Comparison of ENCODE assay signal across 9 cellular contexts in the genomic region with DNA sequence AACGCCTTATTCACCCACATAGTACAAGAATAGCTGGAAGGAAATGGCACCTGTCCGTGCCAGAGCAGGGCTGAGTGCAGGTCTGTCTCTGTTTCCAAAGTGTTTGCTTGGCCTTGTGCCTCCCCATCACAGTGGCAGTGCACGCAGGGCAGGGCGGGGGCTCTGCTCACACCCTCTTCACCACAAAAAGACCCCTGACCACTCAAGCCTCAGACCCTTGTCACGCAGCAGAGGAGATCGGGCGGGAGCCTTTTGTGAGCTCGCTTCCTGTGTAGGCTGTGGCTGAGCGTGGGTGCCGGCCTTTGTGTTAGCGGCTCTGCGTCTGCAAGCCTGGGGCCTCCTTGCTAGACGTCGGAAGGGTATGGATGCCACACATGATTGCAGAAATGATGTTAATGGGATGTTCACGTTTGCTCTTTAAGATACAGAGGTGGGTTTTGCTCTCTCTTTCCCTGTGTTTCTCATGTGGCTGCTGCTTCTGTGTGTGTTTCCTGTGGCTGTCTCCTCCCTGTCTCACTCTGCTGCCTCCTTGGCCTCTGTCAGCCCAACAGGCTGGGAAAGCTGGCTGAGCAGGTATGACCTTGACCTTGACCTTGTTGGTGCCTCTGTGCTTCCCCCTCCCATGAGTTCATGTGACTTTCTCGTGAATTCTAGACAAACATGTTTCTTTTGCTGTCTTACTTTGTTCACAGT. TPM values are rescaled to one million over a fixed set of nuclear protein-coding genes. Genes with fewer than 3 reads are reported as not detected.
DNase-seq lines count a peak whose midpoint lies in the region; ATAC-seq and TF ChIP-seq lines count a peak whose summit lies in the region.
"Had no signal": no experiment of that assay in that cellular context is flagged by ENCODE, and none has a peak within 500 bp of the region (broad histone marks: within the 10 kb centered on the region; RNA-seq: fewer than 3 reads in every experiment).

No MANE protein-coding gene starts in this region.

- H3K27ac ChIP-seq in liver (ENCODE audit: low read depth in 1 of 2, low read length in 2 of 2): no peak overlapping the region
- no peak overlapping the region for H3K27ac ChIP-seq in mesenchymal stem cell (ENCODE audit: low read length, poor library complexity, severe bottlenecking)
- H3K27ac ChIP-seq: SK-N-MC had no signal

- H3K18ac ChIP-seq in mesenchymal stem cell (ENCODE audit: low read depth in 1 of 2, low read length in 2 of 2): no peak overlapping the region

- no peak overlapping the region for H2AK5ac ChIP-seq in mesenchymal stem cell (ENCODE audit: low read length, severe bottlenecking)

- H3K36me3 Mint-ChIP-seq in activated T-cell treated with anti-CD3 and anti-CD28 coated beads, Interleukin-2, amount 50 U/mL, for 4 hours (ENCODE audit: insufficient read depth): peaks cover 32% of the 10 kb centered on the region
- H3K36me3 Mint-ChIP-seq in HFFc6 (ENCODE audit: low read depth): peaks cover 24% of the 10 kb centered on the region

- no peak overlapping the region for H2BK5ac ChIP-seq in mesenchymal stem cell (ENCODE audit: low read depth, low read length, poor library complexity, severe bottlenecking)

- H3K4me3 Mint-ChIP-seq in activated T-cell treated with anti-CD3 and anti-CD28 coated beads, Interleukin-2, amount 50 U/mL, for 4 hours: peak overlapping the region; percentile 79
- H3K4me3 Mint-ChIP-seq in HFFc6: no peak overlapping the region

- H2BK12ac ChIP-seq in mesenchymal stem cell (ENCODE audit: low read length in 2 of 2): no peak overlapping the region

- H2BK15ac ChIP-seq in mesenchymal stem cell (ENCODE audit: low read depth, poor library complexity, severe bottlenecking): no peak overlapping the region

- 81% methylated on average over 16 of the region's 16 CpGs for WGBS in liver
- WGBS in mesenchymal stem cell: 94% methylated on average over 16 of the region's 16 CpGs

- no peak for TF ChIP-seq RAD21 in liver (IDR thresholded peaks at IDR 0.05)

- no peak overlapping the region for H3K4me3 ChIP-seq in liver (ENCODE audit: low read depth in 1 of 3, low read length in 3 of 3)
- H3K4me3 ChIP-seq in mesenchymal stem cell (ENCODE audit: insufficient read depth in 1 of 2, low read depth in 1 of 2, low read length in 2 of 2): no peak overlapping the region
- H3K4me3 ChIP-seq: SK-N-MC had no signal

- H3K23ac ChIP-seq in mesenchymal stem cell (ENCODE audit: low read length in 2 of 2): no peak overlapping the region

- H3K9me3 ChIP-seq in liver (ENCODE audit: control insufficient read depth in 4 of 4, low read length in 3 of 4) (no peaks in the 10 kb centered on the region), mesenchymal stem cell (ENCODE audit: control insufficient read depth, low read length) (no peaks in the 10 kb centered on the region)

- H2AFZ ChIP-seq in mesenchymal stem cell (ENCODE audit: low read depth, low read length): no peak overlapping the region

- ATAC-seq in HG02943 (IDR thresholded peaks at IDR 0.05; ENCODE audit: low read depth, unreplicated experiment): peak; percentile 49
- peak; percentile 82 to 86 for ATAC-seq in activated T-cell treated with anti-CD3 and anti-CD28 coated beads, Interleukin-2, amount 50 U/mL, for 4 hours

- H4K91ac ChIP-seq in mesenchymal stem cell (ENCODE audit: low read length): no peak overlapping the region

- no peaks in the 10 kb centered on the region for H3K27me3 Mint-ChIP-seq in activated T-cell treated with anti-CD3 and anti-CD28 coated beads, Interleukin-2, amount 50 U/mL, for 4 hours (ENCODE audit: low read depth)
- H3K27me3 Mint-ChIP-seq in HFFc6 (ENCODE audit: insufficient read depth): peaks cover 2% of the 10 kb centered on the region; the same call in 1 of the 2 replicates

- H4K8ac ChIP-seq in mesenchymal stem cell (ENCODE audit: low read length): no peak overlapping the region

- H3K4me1 ChIP-seq in liver (ENCODE audit: control insufficient read depth in 4 of 4, insufficient read depth in 4 of 4, low read length in 3 of 4) (no peaks in the 10 kb centered on the region), mesenchymal stem cell (ENCODE audit: control insufficient read depth, insufficient read depth, low read depth, low read length) (peaks cover 4% of the 10 kb centered on the region)

- H3K9ac ChIP-seq in liver (ENCODE audit: low read depth in 1 of 2, low read length in 2 of 2) (no peak overlapping the region), mesenchymal stem cell (ENCODE audit: low read length) (no peak overlapping the region)

- no peak overlapping the region for H3K4ac ChIP-seq in mesenchymal stem cell (ENCODE audit: low read depth in 1 of 2, low read length in 2 of 2)

- no peak overlapping the region for H2BK120ac ChIP-seq in mesenchymal stem cell (ENCODE audit: low read depth, low read length)

- H3K79me1 ChIP-seq in mesenchymal stem cell (replicated peaks; ENCODE audit: low read length, poor library complexity, severe bottlenecking): peaks cover 11% of the 10 kb centered on the region

- no peaks in the 10 kb centered on the region for H3K9me3 Mint-ChIP-seq in activated T-cell treated with anti-CD3 and anti-CD28 coated beads, Interleukin-2, amount 50 U/mL, for 4 hours
- no peaks in the 10 kb centered on the region for H3K9me3 Mint-ChIP-seq in HFFc6

- DNase-seq in activated T-cell treated with anti-CD3 and anti-CD28 coated beads, Interleukin-2, amount 50 U/mL, for 4 hours: peak; percentile 43
- DNase-seq in stimulated activated CD8-positive, alpha-beta memory T cell treated with anti-CD3 and anti-CD28 coated beads, Interleukin-7, amount 100 ng/mL, for 48 hours (ENCODE audit: extremely low read depth in 1 of 2, low read depth in 1 of 2): peak; percentile 49 to 55
- DNase-seq in mucosa of gallbladder (ENCODE audit: low spot score) (no peak), HFFc6 (no peak), NCI-H1048 (lab: John Stamatoyannopoulos, UW) (no peak), mesenchymal stem cell (no peak)

- H3K36me3 ChIP-seq in liver (ENCODE audit: control insufficient read depth in 4 of 4, insufficient read depth in 3 of 4, low read depth in 1 of 4, low read length in 3 of 4): peaks cover 3 to 65% (median 20%) of the 10 kb centered on the region in 4 donors
- peaks cover 81 to 93% of the 10 kb centered on the region in 2 experiments for H3K36me3 ChIP-seq in mesenchymal stem cell (ENCODE audit: control insufficient read depth in 1 of 2, insufficient read depth in 2 of 2, low read depth in 1 of 2, low read length in 2 of 2)

- no peaks in the 10 kb centered on the region for H3K27me3 ChIP-seq in liver (ENCODE audit: control insufficient read depth in 4 of 4, insufficient read depth in 4 of 4, low read length in 3 of 4)
- no peaks in the 10 kb centered on the region for H3K27me3 ChIP-seq in mesenchymal stem cell (ENCODE audit: control insufficient read depth in 1 of 2, insufficient read depth in 1 of 2, low read length in 2 of 2)

- TF ChIP-seq CTCF in liver (IDR thresholded peaks at IDR 0.05; ENCODE audit: low read depth, low read length, missing input control) (no peak), HFFc6 (IDR thresholded peaks at IDR 0.05) (no peak)

- no peak overlapping the region for H3K4me2 ChIP-seq in mesenchymal stem cell (ENCODE audit: low read length, poor library complexity, severe bottlenecking)

- no peak overlapping the region for H3K27ac Mint-ChIP-seq in HFFc6

- no peak overlapping the region for H3K14ac ChIP-seq in mesenchymal stem cell (ENCODE audit: low read length in 2 of 2)

- peaks cover 52% of the 10 kb centered on the region for H3K4me1 Mint-ChIP-seq in activated T-cell treated with anti-CD3 and anti-CD28 coated beads, Interleukin-2, amount 50 U/mL, for 4 hours (ENCODE audit: low read depth)
- H3K4me1 Mint-ChIP-seq in HFFc6 (ENCODE audit: low read depth): no peaks in the 10 kb centered on the region

TF ChIP-seq in liver, 16 proteins besides CTCF, POLR2A, EP300 and RAD21:
- TF ChIP-seq NR2F2 (IDR thresholded peaks at IDR 0.05): peak; percentile 47
- no peak for TF ChIP-seq MAX (IDR thresholded peaks at IDR 0.05)
- no peak for TF ChIP-seq FOXA1 (IDR thresholded peaks at IDR 0.05)
- TF ChIP-seq TAF1 (conservative IDR thresholded peaks at IDR 0.05): no peak

RNA-seq across cellular contexts. Expression of gene S100B, which starts 45.4 kb away (rescaled TPM):
- total RNA-seq in activated T-cell treated with anti-CD3 and anti-CD28 coated beads, Interleukin-2, amount 50 U/mL, for 4 hours: under 1 TPM in 2 of 3 donors, not detected in 1; 0.53 to 0.55 TPM
- total RNA-seq in liver (1 to 10 TPM; 1.1 TPM), mucosa of gallbladder (7.5 TPM)
- polyA plus RNA-seq in liver: 1 to 10 TPM in 1 of 2 donors, under 1 TPM in 1; 0.79 to 1.4 TPM
- total RNA-seq in HFFc6 (2021; fragmentation: NEBNext Ultra II Directional; extraction: Animal tissue kit (Norgen Biotek cat#: 25700)): not detected
- not detected for polyA plus RNA-seq in mesenchymal stem cell (2013, experiment 1 of 2)
- polyA plus RNA-seq in mesenchymal stem cell (2013, experiment 2 of 2): not detected

Comparison
In these comparisons a context has a peak if more than half of its experiments do, and no peak if none do; other contexts are left out.
1. DNase-seq: peak in activated T-cell treated with anti-CD3 and anti-CD28 coated beads, Interleukin-2, amount 50 U/mL, for 4 hours (single experiment) and stimulated activated CD8-positive, alpha-beta memory T cell treated with anti-CD3 and anti-CD28 coated beads, Interleukin-7, amount 100 ng/mL, for 48 hours (2 of 2); none in mucosa of gallbladder (single experiment), HFFc6 (single experiment), NCI-H1048 (single experiment) and mesenchymal stem cell (single experiment).